33 cellular contexts compared by ENCODE assay signal in the genomic region with DNA sequence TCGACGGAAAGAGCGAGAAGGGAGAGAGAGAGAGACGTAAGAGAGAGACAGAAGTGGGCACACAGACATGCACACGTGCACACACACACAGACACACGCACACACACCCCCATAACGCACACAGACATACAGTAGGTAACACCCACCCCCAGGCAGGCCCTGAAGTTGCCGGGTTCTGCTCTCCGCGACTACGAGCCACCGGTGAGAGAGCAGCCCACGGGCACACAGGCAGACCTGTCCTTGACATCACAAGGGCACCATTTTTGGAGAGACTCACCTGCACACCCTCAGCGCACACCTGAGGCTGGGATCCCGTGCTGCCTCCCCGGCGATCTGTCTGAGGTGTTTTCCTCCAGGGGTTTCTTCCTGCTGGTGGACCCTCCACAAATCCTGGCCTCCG.
"Had no signal": no experiment of that assay in that cellular context is flagged by ENCODE, and none has a peak within 500 bp of the region (broad histone marks: within the 10 kb centered on the region; RNA-seq: fewer than 3 reads in every experiment).

No MANE protein-coding gene starts in this region.

- DNase-seq: activated B cell treated with CpG ODN at 0.5 μM for 24 hours; activated CD4-positive, alpha-beta memory T cell treated with anti-CD3 and anti-CD28 coated beads for 36 hours; activated CD4-positive, alpha-beta T cell treated with anti-CD3 and anti-CD28 coated beads for 4 hours; activated CD4-positive, alpha-beta T cell treated with anti-CD3 and anti-CD28 coated beads, Interleukin-2, amount 10 ng/mL, durations not matched to agents 24 days and 14 days; activated CD4-positive, alpha-beta T cell treated with anti-CD3 and anti-CD28 coated beads, Interleukin-2, amount 50 U/mL, for 1 hour; activated CD4-positive, alpha-beta T cell treated with anti-CD3 and anti-CD28 coated beads, Interleukin-2, amount 50 U/mL, for 4 hours; activated CD4-positive, CD25-positive, alpha-beta regulatory T cell treated with anti-CD3 and anti-CD28 coated beads, Interleukin-2, amount 50 U/mL, for 72 hours; activated CD8-positive, alpha-beta memory T cell treated with anti-CD3 and anti-CD28 coated beads, Interleukin-2, amount 50 U/mL, for 4 hours; activated CD8-positive, alpha-beta T cell treated with anti-CD3 and anti-CD28 coated beads for 36 hours; activated effector memory CD4-positive, alpha-beta T cell treated with anti-CD3 and anti-CD28 coated beads, Interleukin-2, amount 50 U/mL, for 16 hours; activated naive CD4-positive, alpha-beta T cell; activated naive CD4-positive, alpha-beta T cell treated with anti-CD3 and anti-CD28 coated beads for 36 hours; activated naive CD4-positive, alpha-beta T cell treated with anti-CD3 and anti-CD28 coated beads, Interleukin-2, amount 50 U/mL, for 16 hours; activated naive CD8-positive, alpha-beta T cell treated with anti-CD3 and anti-CD28 coated beads for 36 hours; activated T-cell treated with anti-CD3 and anti-CD28 coated beads for 4 hours; activated T-cell treated with anti-CD3 and anti-CD28 coated beads, Interleukin-2, amount 50 U/mL, for 1 hour; activated T-cell treated with anti-CD3 and anti-CD28 coated beads, Interleukin-2, amount 50 U/mL, for 4 hours; activated T-cell treated with anti-CD3 and anti-CD28 coated beads, Interleukin-2, amount 50 U/mL, for 72 hours; adrenal gland; amniotic stem cell; body of pancreas; brain microvascular endothelial cell; central memory CD4-positive, alpha-beta T cell; T-helper 1 cell; T-helper 2 cell; T-helper 9 cell had no signal

- H3K27me3 Mint-ChIP-seq: activated B cell treated with CpG ODN at 0.5 μM for 24 hours; activated CD4-positive, alpha-beta memory T cell treated with anti-CD3 and anti-CD28 coated beads for 36 hours; activated CD4-positive, alpha-beta T cell treated with anti-CD3 and anti-CD28 coated beads, Interleukin-2, amount 10 ng/mL, durations not matched to agents 24 days and 14 days; activated CD8-positive, alpha-beta T cell treated with anti-CD3 and anti-CD28 coated beads for 36 hours; activated naive CD8-positive, alpha-beta T cell treated with anti-CD3 and anti-CD28 coated beads for 36 hours; activated T-helper 17 cell treated with anti-CD3 and anti-CD28 coated beads, Interleukin-2, amount 50 U/mL, for 72 hours had no signal

- H3K4me3 Mint-ChIP-seq: activated B cell treated with CpG ODN at 0.5 μM for 24 hours; activated CD4-positive, alpha-beta memory T cell treated with anti-CD3 and anti-CD28 coated beads for 36 hours; activated CD4-positive, alpha-beta T cell treated with anti-CD3 and anti-CD28 coated beads, Interleukin-2, amount 10 ng/mL, durations not matched to agents 24 days and 14 days; activated CD8-positive, alpha-beta T cell treated with anti-CD3 and anti-CD28 coated beads for 36 hours; activated naive CD4-positive, alpha-beta T cell treated with anti-CD3 and anti-CD28 coated beads for 36 hours; activated naive CD8-positive, alpha-beta T cell treated with anti-CD3 and anti-CD28 coated beads for 36 hours; activated T-cell treated with anti-CD3 and anti-CD28 coated beads, Interleukin-2, amount 50 U/mL, for 4 hours; activated T-cell treated with anti-CD3 and anti-CD28 coated beads, Interleukin-2, amount 50 U/mL, for 72 hours; activated T-helper 1 cell treated with anti-CD3 and anti-CD28 coated beads, Interleukin-12 subunit alpha, Interleukin-12 subunit beta, Interleukin-2, Interleukin-4 antibody, amounts not matched to agents 30 ng/mL and 10 ng/mL and 1 ng/mL, durations not matched to agents 14 hours and 24 hours and 36 hours; activated T-helper 17 cell treated with anti-CD3 and anti-CD28 coated beads, Interleukin-2, amount 50 U/mL, for 72 hours; T-helper 1 cell treated with Interleukin-12 subunit alpha and Interleukin-12 subunit beta and Interleukin-4 antibody, amounts not matched to agents 30 μg/mL and 1 μg/mL, for 36 hours; T-helper 2 cell treated with Interferon-gamma antibody and Interleukin-4, amounts not matched to agents 5 μg/mL and 100 μg/mL, for 36 hours had no signal

- H3K27ac Mint-ChIP-seq: activated B cell treated with CpG ODN at 0.5 μM for 24 hours; activated CD4-positive, alpha-beta memory T cell treated with anti-CD3 and anti-CD28 coated beads for 36 hours; activated CD4-positive, alpha-beta T cell treated with anti-CD3 and anti-CD28 coated beads, Interleukin-2, amount 10 ng/mL, durations not matched to agents 24 days and 14 days; activated CD8-positive, alpha-beta T cell treated with anti-CD3 and anti-CD28 coated beads for 36 hours; activated naive CD4-positive, alpha-beta T cell treated with anti-CD3 and anti-CD28 coated beads for 36 hours; activated naive CD4-positive, alpha-beta T cell treated with anti-CD3 and anti-CD28 coated beads, Interleukin-2, amount 50 U/mL, for 72 hours; activated naive CD8-positive, alpha-beta T cell treated with anti-CD3 and anti-CD28 coated beads for 36 hours; activated T-cell treated with anti-CD3 and anti-CD28 coated beads, Interleukin-2, amount 50 U/mL, for 72 hours; activated T-helper 1 cell treated with anti-CD3 and anti-CD28 coated beads, Interleukin-12 subunit alpha, Interleukin-12 subunit beta, Interleukin-2, Interleukin-4 antibody, amounts not matched to agents 30 ng/mL and 10 ng/mL and 1 ng/mL, durations not matched to agents 14 hours and 24 hours and 36 hours; activated T-helper 17 cell treated with anti-CD3 and anti-CD28 coated beads, Interleukin-2, amount 50 U/mL, for 72 hours; T-helper 1 cell treated with Interleukin-12 subunit alpha and Interleukin-12 subunit beta and Interleukin-4 antibody, amounts not matched to agents 30 μg/mL and 1 μg/mL, for 36 hours; T-helper 2 cell treated with Interferon-gamma antibody and Interleukin-4, amounts not matched to agents 5 μg/mL and 100 μg/mL, for 36 hours had no signal

- H3K4me1 ChIP-seq: adrenal gland, body of pancreas, breast epithelium had no signal

- H3K36me3 ChIP-seq: adrenal gland, brain microvascular endothelial cell, breast epithelium had no signal

- H3K9me3 Mint-ChIP-seq: T-helper 1 cell treated with Interleukin-12 subunit alpha and Interleukin-12 subunit beta and Interleukin-4 antibody, amounts not matched to agents 30 μg/mL and 1 μg/mL, for 36 hours had no signal

- H3K27ac ChIP-seq: adrenal gland, body of pancreas, brain microvascular endothelial cell, breast epithelium, VCaP had no signal

- H3K9me3 ChIP-seq: adrenal gland, body of pancreas had no signal

- H3K36me3 Mint-ChIP-seq: activated CD4-positive, alpha-beta memory T cell treated with anti-CD3 and anti-CD28 coated beads for 36 hours had no signal

- H3K27me3 ChIP-seq: adrenal gland, body of pancreas, brain microvascular endothelial cell, breast epithelium had no signal

- ATAC-seq: activated CD8-positive, alpha-beta T cell treated with anti-CD3 and anti-CD28 coated beads for 36 hours; activated naive CD4-positive, alpha-beta T cell treated with anti-CD3 and anti-CD28 coated beads, Interleukin-2, amount 50 U/mL, for 72 hours; activated T-cell treated with anti-CD3 and anti-CD28 coated beads, Interleukin-2, amount 50 U/mL, for 4 hours; activated T-cell treated with anti-CD3 and anti-CD28 coated beads, Interleukin-2, amount 50 U/mL, for 72 hours; activated T-helper 17 cell treated with anti-CD3 and anti-CD28 coated beads, Interleukin-2, amount 50 U/mL, for 72 hours; body of pancreas had no signal

- H3K4me1 Mint-ChIP-seq: activated B cell treated with CpG ODN at 0.5 μM for 24 hours; activated naive CD8-positive, alpha-beta T cell treated with anti-CD3 and anti-CD28 coated beads for 36 hours; activated T-helper 17 cell treated with anti-CD3 and anti-CD28 coated beads, Interleukin-2, amount 50 U/mL, for 72 hours had no signal

- H3K4me3 ChIP-seq: adrenal gland, body of pancreas, breast epithelium had no signal
